ENCODE assay signal across 8 cellular contexts in the genomic region with DNA sequence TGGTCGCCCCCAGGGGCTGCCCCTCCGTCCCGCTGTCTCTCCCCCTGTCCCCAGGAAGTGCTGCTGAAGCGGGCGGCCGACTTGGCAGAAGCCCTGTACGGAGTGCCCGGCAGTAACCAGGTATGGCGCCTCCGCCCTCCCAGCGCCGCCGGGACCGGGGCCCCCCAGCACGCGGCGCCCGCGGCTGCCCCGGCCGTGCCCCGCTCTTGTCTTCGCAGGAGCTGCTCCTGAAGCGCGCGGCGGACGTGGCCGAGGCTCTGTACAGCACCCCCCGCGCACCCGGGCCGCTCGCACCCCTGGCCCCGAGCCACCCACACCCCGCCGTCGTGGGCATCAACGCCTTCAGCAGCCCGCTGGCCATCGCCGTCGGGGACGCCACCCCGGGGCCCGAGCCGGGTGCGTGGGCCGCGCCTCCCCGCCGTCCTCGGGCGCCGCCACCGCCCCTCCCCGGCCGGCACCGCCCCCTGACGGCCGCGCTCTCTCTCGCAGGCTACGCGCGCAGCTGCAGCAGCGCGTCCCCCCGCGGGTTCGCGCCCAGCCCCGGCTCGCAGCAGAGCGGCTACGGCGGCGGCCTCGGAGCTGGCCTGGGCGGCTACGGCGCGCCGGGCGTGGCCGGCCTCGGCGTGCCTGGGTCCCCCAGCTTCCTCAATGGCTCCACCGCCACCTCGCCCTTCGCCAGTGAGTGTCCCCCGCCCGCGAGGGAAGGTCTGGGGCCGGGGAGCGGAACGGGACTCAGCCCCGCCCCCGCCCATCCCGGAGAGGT. TPM values are rescaled to one million over a fixed set of nuclear protein-coding genes. Genes with fewer than 3 reads are reported as not detected.
DNase-seq lines count a peak whose midpoint lies in the region; ATAC-seq, FAIRE-seq and TF ChIP-seq lines count a peak whose summit lies in the region.

No MANE protein-coding gene starts in this region.

- H3K4me3 Mint-ChIP-seq in WTC11 = no peak overlapping the region; the same call in 1 of the 2 replicates
- H3K4me3 Mint-ChIP-seq in naive thymus-derived CD4-positive, alpha-beta T cell = peak overlapping the region in 6 of 10 donors; percentile 2 to 88 (median 84)

- no peak for DNase-seq in heart left ventricle
- DNase-seq in Right ventricle myocardium inferior (ENCODE audit: missing footprints) = no peak
- no peak for DNase-seq in WTC11 (ENCODE audit: low spot score)
- peak; percentile 12 for DNase-seq in dermis blood vessel endothelial cell
- DNase-seq in naive thymus-derived CD4-positive, alpha-beta T cell = peak; percentile 35 to 69 (median 61)
- no peak for DNase-seq in vagina (ENCODE audit: extremely low spot score in 2 of 2)
- no peak for DNase-seq in D721Med (ENCODE audit: insufficient read length, low spot score)

- H3K27me3 Mint-ChIP-seq in WTC11 (ENCODE audit: low read depth) = peaks cover 81% of the 10 kb centered on the region
- peaks cover 6 to 57% (median 9%) of the 10 kb centered on the region in 5 donors for H3K27me3 Mint-ChIP-seq in naive thymus-derived CD4-positive, alpha-beta T cell

- no peaks in the 10 kb centered on the region for H3K36me3 Mint-ChIP-seq in WTC11
- H3K36me3 Mint-ChIP-seq in naive thymus-derived CD4-positive, alpha-beta T cell = no peaks in the 10 kb centered on the region

- H3K27me3 ChIP-seq in heart left ventricle (peaks cover 5 to 54% (median 42%) of the 10 kb centered on the region in 9 donors), vagina (no peaks in the 10 kb centered on the region)
- no peaks in the 10 kb centered on the region for H3K27me3 ChIP-seq in naive thymus-derived CD4-positive, alpha-beta T cell (ENCODE audit: control insufficient read depth in 2 of 2, insufficient read depth in 2 of 2, low read length in 2 of 2)

- H3K9me3 Mint-ChIP-seq in WTC11 = no peaks in the 10 kb centered on the region
- no peaks in the 10 kb centered on the region for H3K9me3 Mint-ChIP-seq in naive thymus-derived CD4-positive, alpha-beta T cell

- peaks cover 0 to 30% (median 20%) of the 10 kb centered on the region in 12 donors for H3K4me1 ChIP-seq in heart left ventricle
- peaks cover 12 to 18% of the 10 kb centered on the region in 2 donors for H3K4me1 ChIP-seq in naive thymus-derived CD4-positive, alpha-beta T cell (ENCODE audit: control insufficient read depth in 2 of 2, insufficient read depth in 2 of 2, low read length in 2 of 2)
- peaks cover 31% of the 10 kb centered on the region for H3K4me1 ChIP-seq in vagina

- peaks cover 37% of the 10 kb centered on the region for H3K4me1 Mint-ChIP-seq in WTC11
- peaks cover 20 to 35% (median 27%) of the 10 kb centered on the region in 7 donors for H3K4me1 Mint-ChIP-seq in naive thymus-derived CD4-positive, alpha-beta T cell

- H3K27ac ChIP-seq in heart left ventricle (peak overlapping the region in 2 of 12 donors; percentile 1 to 20), vagina (peak overlapping the region; percentile 79)
- H3K27ac ChIP-seq in naive thymus-derived CD4-positive, alpha-beta T cell (ENCODE audit: low read depth, low read length) = no peak overlapping the region

- no peak overlapping the region for H3K27ac Mint-ChIP-seq in WTC11
- peak overlapping the region in 2 of 9 donors; percentile 55 to 85 for H3K27ac Mint-ChIP-seq in naive thymus-derived CD4-positive, alpha-beta T cell

- FAIRE-seq in D721Med (lab: Jason Lieb, UNC) = no peak

- no peaks in the 10 kb centered on the region for H3K9me3 ChIP-seq in heart left ventricle
- H3K9me3 ChIP-seq in naive thymus-derived CD4-positive, alpha-beta T cell (ENCODE audit: control insufficient read depth in 2 of 3, low read length in 3 of 3) = no peaks in the 10 kb centered on the region
- no peaks in the 10 kb centered on the region for H3K9me3 ChIP-seq in vagina

- intact Hi-C loops in heart left ventricle (cut with DNase I) (loop anchor here in 7 of 10 donors (5.0 to 10.0 kb wide), 8 partner anchors 55 to 253 kb away; a partner anchor contains a TSS), Right ventricle myocardium inferior (cut with DNase I) (loop anchor here (5.0 kb wide), 1 partner anchor 90 kb away; a partner anchor contains a TSS), vagina (cut with DNase I) (no loop called here)
- intact Hi-C loops in naive thymus-derived CD4-positive, alpha-beta T cell (cut with micrococcal nuclease) = loop anchor here (1.0 to 5.0 kb wide), 7 partner anchors 9 to 249 kb away; a partner anchor contains a TSS

- CTCF ChIA-PET in WTC11 (lab: Charles Lee) = interaction anchor here (0.6 to 7.3 kb wide), 27 partner anchors 11 to 290 kb away, joined by 3 to 120 read pairs (median 6); a partner anchor contains a TSS
- CTCF ChIA-PET in naive thymus-derived CD4-positive, alpha-beta T cell (lab: Charles Lee) = interaction anchor here (1.0 to 3.5 kb wide), 9 partner anchors 9 to 88 kb away, joined by 3 to 29 read pairs (median 5); a partner anchor contains a TSS

- H3K4me3 ChIP-seq in heart left ventricle (peak overlapping the region; percentile 10 to 62 (median 46)), vagina (peak overlapping the region; percentile 45 to 74)
- H3K4me3 ChIP-seq in naive thymus-derived CD4-positive, alpha-beta T cell (ENCODE audit: low read length) = peak overlapping the region; percentile 64

- TF ChIP-seq CTCF in heart left ventricle (IDR thresholded peaks at IDR 0.05) (peak in 3 of 12 donors; percentile 17 to 38 (median 23)), WTC11 (IDR thresholded peaks at IDR 0.05) (no peak), vagina (IDR thresholded peaks at IDR 0.05) (no peak), D721Med (IDR thresholded peaks at IDR 0.05; ENCODE audit: insufficient read depth, missing control alignments) (no peak)

- H3K36me3 ChIP-seq in heart left ventricle = no peaks in the 10 kb centered on the region
- no peaks in the 10 kb centered on the region for H3K36me3 ChIP-seq in naive thymus-derived CD4-positive, alpha-beta T cell (ENCODE audit: control insufficient read depth in 2 of 3, insufficient read depth in 3 of 3, low read length in 3 of 3)
- H3K36me3 ChIP-seq in vagina = no peaks in the 10 kb centered on the region

- TF ChIP-seq POLR2A in heart left ventricle (IDR thresholded peaks at IDR 0.05) (no peak), vagina (IDR thresholded peaks at IDR 0.05) (no peak)

- POLR2A ChIA-PET in WTC11 (lab: Charles Lee) = interaction anchor here (0.7 to 1.0 kb wide), 2 partner anchors 11 to 52 kb away, joined by 3 read pairs; no protein-coding TSS in a partner anchor
- POLR2A ChIA-PET in naive thymus-derived CD4-positive, alpha-beta T cell (lab: Charles Lee) = interaction anchor here (1.0 to 2.2 kb wide), 8 partner anchors 8 to 100 kb away, joined by 4 to 12 read pairs (median 6); a partner anchor contains a TSS

- peak in 2 of 4 donors; percentile 5 to 58 for ATAC-seq in heart left ventricle
- no peak for ATAC-seq in Right ventricle myocardium inferior
- ATAC-seq in WTC11 = no peak
- ATAC-seq in naive thymus-derived CD4-positive, alpha-beta T cell = peak; percentile 76
- ATAC-seq in GM19455 (IDR thresholded peaks at IDR 0.05; ENCODE audit: unreplicated experiment) = no peak

- WGBS in heart left ventricle, 4 donors = 1 to 3% (median 2%) methylated on average over 19 to 100 of the region's 100 CpGs

TF ChIP-seq in WTC11, 78 proteins besides CTCF, POLR2A, EP300 and RAD21 (continues in another document):
- TF ChIP-seq NFYB (CRISPR knock-in tag; conservative IDR thresholded peaks at IDR 0.05; ENCODE audit: low read depth) (no peak), CREB1 (CRISPR knock-in tag; IDR thresholded peaks at IDR 0.05) (no peak), ZNF423 (CRISPR knock-in tag; IDR thresholded peaks at IDR 0.05) (0 out of 2 replicates have a peak, but pooled peaks have one; percentile 4), EMX1 (CRISPR knock-in tag; IDR thresholded peaks at IDR 0.05) (no peak), SP1 (CRISPR knock-in tag; conservative IDR thresholded peaks at IDR 0.05) (0 out of 2 replicates have a peak, but pooled peaks have one; percentile 11), JUN (CRISPR knock-in tag; IDR thresholded peaks at IDR 0.05) (no peak), NFE2L1 (CRISPR knock-in tag; IDR thresholded peaks at IDR 0.05) (0 out of 2 replicates have a peak, but pooled peaks have one; percentile 8), SMAD3 (CRISPR knock-in tag; IDR thresholded peaks at IDR 0.05; ENCODE audit: borderline replicate concordance) (no peak), ZNF396 (CRISPR knock-in tag; IDR thresholded peaks at IDR 0.05; ENCODE audit: borderline replicate concordance) (no peak)
- TF ChIP-seq, protein P1, sequence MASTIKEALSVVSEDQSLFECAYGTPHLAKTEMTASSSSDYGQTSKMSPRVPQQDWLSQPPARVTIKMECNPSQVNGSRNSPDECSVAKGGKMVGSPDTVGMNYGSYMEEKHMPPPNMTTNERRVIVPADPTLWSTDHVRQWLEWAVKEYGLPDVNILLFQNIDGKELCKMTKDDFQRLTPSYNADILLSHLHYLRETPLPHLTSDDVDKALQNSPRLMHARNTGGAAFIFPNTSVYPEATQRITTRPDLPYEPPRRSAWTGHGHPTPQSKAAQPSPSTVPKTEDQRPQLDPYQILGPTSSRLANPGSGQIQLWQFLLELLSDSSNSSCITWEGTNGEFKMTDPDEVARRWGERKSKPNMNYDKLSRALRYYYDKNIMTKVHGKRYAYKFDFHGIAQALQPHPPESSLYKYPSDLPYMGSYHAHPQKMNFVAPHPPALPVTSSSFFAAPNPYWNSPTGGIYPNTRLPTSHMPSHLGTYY (CRISPR knock-in tag; IDR thresholded peaks at IDR 0.05) = no peak
- TF ChIP-seq, protein P2, sequence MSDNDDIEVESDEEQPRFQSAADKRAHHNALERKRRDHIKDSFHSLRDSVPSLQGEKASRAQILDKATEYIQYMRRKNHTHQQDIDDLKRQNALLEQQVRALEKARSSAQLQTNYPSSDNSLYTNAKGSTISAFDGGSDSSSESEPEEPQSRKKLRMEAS (CRISPR knock-in tag; IDR thresholded peaks at IDR 0.05) = 0 out of 2 replicates have a peak, but pooled peaks have one; percentile 5

RNA-seq across cellular contexts. Expression of a gene that starts 48.4 kb away (rescaled TPM):
- total RNA-seq in heart left ventricle (10 to 100 TPM in 2 of 9 donors, 1 to 10 TPM in 2, under 1 TPM in 5; 0.42 to 21.5 (median 0.72) TPM), Right ventricle myocardium inferior (2.3 TPM), WTC11 (2021) (51.2 to 57.1 TPM (median 54.6 TPM) in 3 replicates), dermis blood vessel endothelial cell (0.34 and 0.37 TPM in 2 replicates), vagina (19.4 TPM)
- polyA plus RNA-seq in heart left ventricle = 1 to 10 TPM in 1 of 2 donors, under 1 TPM in 1; 0.27 to 3.9 TPM
- total RNA-seq in naive thymus-derived CD4-positive, alpha-beta T cell = 1 to 10 TPM in 2 of 5 experiments, under 1 TPM in 3; 0.19 to 1.8 (median 0.32) TPM
- under 1 TPM in 1 of 2 donors, not detected in 1; 0.12 TPM for polyA plus RNA-seq in naive thymus-derived CD4-positive, alpha-beta T cell

RNA-seq across cellular contexts. Expression of a gene that starts 59.5 kb away (rescaled TPM):
- total RNA-seq in heart left ventricle (1 to 10 TPM; 2.5 to 6.4 (median 4.2) TPM), Right ventricle myocardium inferior (4.7 TPM), WTC11 (2021) (2.7 to 5.0 TPM (median 3.2 TPM) in 3 replicates), dermis blood vessel endothelial cell (1.0 and 2.4 TPM in 2 replicates), vagina (23.1 TPM)
- 1 to 10 TPM; 2.7 to 2.9 TPM for polyA plus RNA-seq in heart left ventricle
- total RNA-seq in naive thymus-derived CD4-positive, alpha-beta T cell = 10 to 100 TPM in 1 of 5 experiments, 1 to 10 TPM in 4; 5.2 to 10.5 (median 7.7) TPM
- polyA plus RNA-seq in naive thymus-derived CD4-positive, alpha-beta T cell = under 1 TPM; 0.09 to 0.33 TPM

Comparison
In these comparisons a context has a peak if more than half of its experiments do, and no peak if none do; other contexts are left out.
1. DNase-seq: peak in dermis blood vessel endothelial cell (single experiment) and naive thymus-derived CD4-positive, alpha-beta T cell (9 of 9); none in heart left ventricle (0 of 5), Right ventricle myocardium inferior (single experiment), WTC11 (single experiment), vagina (0 of 2) and D721Med (single experiment).
2. Peak in every context shown above with its lines, with median percentiles within 50 percentile points of each other: H3K4me3 ChIP-seq.